Comparison of ENCODE assay signal across 14 cellular contexts in the genomic region with DNA sequence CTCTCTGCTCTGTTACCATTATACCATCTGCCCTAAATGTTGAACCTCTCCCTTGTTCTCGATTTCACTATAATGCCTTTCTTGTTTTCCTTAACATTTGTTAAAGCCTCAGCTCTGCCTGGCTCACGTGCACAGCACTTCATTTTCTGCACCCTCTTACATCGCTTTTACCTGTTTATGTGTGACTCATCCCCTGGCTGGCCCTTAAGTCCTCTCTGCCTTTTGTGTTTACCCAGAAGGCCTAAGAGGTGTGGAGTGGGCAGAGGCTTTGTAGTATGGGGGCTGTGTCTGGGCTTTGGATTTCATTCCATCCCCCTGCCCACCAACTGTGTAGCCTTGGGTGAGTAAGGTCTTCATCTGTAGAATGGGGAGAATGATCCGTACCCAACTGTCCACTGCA. TPM values are rescaled to one million over a fixed set of nuclear protein-coding genes. Genes with fewer than 3 reads are reported as not detected.
A peak's percentile ranks its signal among the peaks of the same experiment; 100 is the strongest.
DNase-seq lines count a peak whose midpoint lies in the region; ATAC-seq and TF ChIP-seq lines count a peak whose summit lies in the region.
"Had no signal": no experiment of that assay in that cellular context is flagged by ENCODE, and none has a peak within 500 bp of the region (broad histone marks: within the 10 kb centered on the region; RNA-seq: fewer than 3 reads in every experiment).

No MANE protein-coding gene starts in this region.

- H3K36me3 Mint-ChIP-seq in MCF 10A (ENCODE audit: insufficient read depth, unreplicated experiment): peaks cover 65% of the 10 kb centered on the region

- no peaks in the 10 kb centered on the region for H3K4me1 ChIP-seq in breast epithelium
- H3K4me1 ChIP-seq in lower lobe of right lung: peaks cover 9% of the 10 kb centered on the region
- H3K4me1 ChIP-seq in heart right ventricle: peaks cover 0 to 39% (median 15%) of the 10 kb centered on the region in 9 donors

- 92 to 93% methylated on average over 4 of the region's 4 CpGs for WGBS in heart right ventricle, 2 donors

- BruUV-seq in MCF 10A (replicated peaks; lab: Mats Ljungman, UMichigan): no TSS peak

- no peaks in the 10 kb centered on the region for H3K9me3 Mint-ChIP-seq in MCF 10A (ENCODE audit: unreplicated experiment)
- H3K9me3 Mint-ChIP-seq: CD4-positive, alpha-beta memory T cell; T-helper 2 cell treated with Interferon-gamma antibody and Interleukin-4, amounts not matched to agents 5 μg/mL and 100 μg/mL, for 36 hours had no signal

- peaks cover 10% of the 10 kb centered on the region for H3K36me3 ChIP-seq in breast epithelium
- peaks cover 96% of the 10 kb centered on the region for H3K36me3 ChIP-seq in lower lobe of right lung
- H3K36me3 ChIP-seq in heart right ventricle: peaks cover 0 to 98% (median 72%) of the 10 kb centered on the region in 9 donors

- H3K4me3 ChIP-seq in breast epithelium: no peak overlapping the region
- H3K4me3 ChIP-seq in lower lobe of right lung: no peak overlapping the region
- no peak overlapping the region for H3K4me3 ChIP-seq in heart right ventricle

- TF ChIP-seq CTCF in MCF 10A (IDR thresholded peaks at IDR 0.05; ENCODE audit: unreplicated experiment) (no peak), breast epithelium (IDR thresholded peaks at IDR 0.05) (no peak), lower lobe of right lung (IDR thresholded peaks at IDR 0.05) (no peak), heart right ventricle (IDR thresholded peaks at IDR 0.05) (no peak)

- CTCF ChIA-PET in MCF 10A (lab: Yijun Ruan, JAX): interaction anchor here (0.6 kb wide), 1 partner anchor 12 kb away, joined by 3 read pairs; no protein-coding TSS in a partner anchor

- H3K27ac ChIP-seq in breast epithelium: no peak overlapping the region
- H3K27ac ChIP-seq in lower lobe of right lung: no peak overlapping the region
- H3K27ac ChIP-seq in heart right ventricle: no peak overlapping the region

- H3K27me3 Mint-ChIP-seq in MCF 10A (ENCODE audit: insufficient read depth, unreplicated experiment): no peaks in the 10 kb centered on the region
- H3K27me3 Mint-ChIP-seq: CD4-positive, alpha-beta memory T cell had no signal

- DNase-seq in MCF 10A (ENCODE audit: unreplicated experiment) (peak; percentile 5), breast epithelium (ENCODE audit: low spot score in 2 of 2) (no peak), NCI-H2029 (lab: John Stamatoyannopoulos, UW) (peak; percentile 95), SW480 (ENCODE audit: low spot score) (peak; percentile 3), lower lobe of right lung (peak; percentile 24), heart right ventricle (no peak), HuH-7.5 (ENCODE audit: low spot score) (no peak)
- DNase-seq: AML-193; CD4-positive, alpha-beta memory T cell; EL; NCI-H2081; RPMI8226 had no signal

- POLR2A ChIA-PET in MCF 10A (lab: Yijun Ruan, JAX): no interaction called here

- H3K4me3 Mint-ChIP-seq in MCF 10A (ENCODE audit: unreplicated experiment): no peak overlapping the region
- H3K4me3 Mint-ChIP-seq: CD4-positive, alpha-beta memory T cell; T-helper 2 cell treated with Interferon-gamma antibody and Interleukin-4, amounts not matched to agents 5 μg/mL and 100 μg/mL, for 36 hours had no signal

- intact Hi-C loops in MCF 10A (cut with micrococcal nuclease) (no loop called here), breast epithelium (cut with DNase I; ENCODE audit: low total_unique reads) (loop anchor here (2.0 to 5.0 kb wide), 2 partner anchors 71 to 263 kb away; no protein-coding TSS in a partner anchor), lower lobe of right lung (cut with DNase I) (no loop called here), heart right ventricle (cut with DNase I) (no loop called here)

- H3K27me3 ChIP-seq in breast epithelium (no peaks in the 10 kb centered on the region), lower lobe of right lung (ENCODE audit: low read depth) (no peaks in the 10 kb centered on the region), heart right ventricle (no peaks in the 10 kb centered on the region)

- H3K9me3 ChIP-seq in breast epithelium (no peaks in the 10 kb centered on the region), lower lobe of right lung (no peaks in the 10 kb centered on the region), heart right ventricle (no peaks in the 10 kb centered on the region)

- H3K27ac Mint-ChIP-seq in MCF 10A (ENCODE audit: low read depth, unreplicated experiment): no peak overlapping the region
- H3K27ac Mint-ChIP-seq: T-helper 2 cell treated with Interferon-gamma antibody and Interleukin-4, amounts not matched to agents 5 μg/mL and 100 μg/mL, for 36 hours had no signal

- TF ChIP-seq POLR2A in breast epithelium (IDR thresholded peaks at IDR 0.05): no peak

- ATAC-seq in lower lobe of right lung: peak in 1 of 2 donors; percentile 37
- ATAC-seq in heart right ventricle: no peak
- ATAC-seq in HG02852 (IDR thresholded peaks at IDR 0.05; ENCODE audit: unreplicated experiment): no peak

- H3K4me1 Mint-ChIP-seq in MCF 10A (ENCODE audit: insufficient read depth, unreplicated experiment): no peaks in the 10 kb centered on the region
- H3K4me1 Mint-ChIP-seq: CD4-positive, alpha-beta memory T cell had no signal

RNA-seq across cellular contexts. Expression of a gene that starts 36.5 kb away (rescaled TPM):
- total RNA-seq in MCF 10A (2022) (38.6 and 40.0 TPM in 2 replicates), breast epithelium (10 to 100 TPM; 34.7 to 54.7 (median 47.7) TPM), lower lobe of right lung (40.1 TPM), heart right ventricle (10 to 100 TPM; 50.9 to 58.8 (median 55.8) TPM)
- polyA plus RNA-seq in heart right ventricle: 10 to 100 TPM; 13.7 to 17.8 TPM

RNA-seq across cellular contexts. Expression of a gene that starts 36.9 kb away (rescaled TPM):
- total RNA-seq in MCF 10A (2022) (44.9 and 45.7 TPM in 2 replicates), breast epithelium (10 to 100 TPM; 65.3 to 86.2 (median 70.4) TPM), lower lobe of right lung (61.4 TPM), heart right ventricle (10 to 100 TPM; 21.5 to 64.9 (median 33.8) TPM)
- 10 to 100 TPM; 13.6 to 16.6 TPM for polyA plus RNA-seq in heart right ventricle

RNA-seq across cellular contexts. Expression of a gene that starts 59.3 kb away (rescaled TPM):
- total RNA-seq in MCF 10A (2022): 36.0 and 59.2 TPM in 2 replicates
- total RNA-seq in breast epithelium: 10 to 100 TPM; 23.9 to 29.1 (median 28.6) TPM
- total RNA-seq in lower lobe of right lung: 55.0 TPM
- total RNA-seq in heart right ventricle: 10 to 100 TPM; 27.7 to 50.7 (median 43.8) TPM
- polyA plus RNA-seq in heart right ventricle: 10 to 100 TPM; 38.5 to 41.3 TPM

RNA-seq across cellular contexts. Expression of a gene that starts 59.6 kb away (rescaled TPM):
- total RNA-seq in MCF 10A (2022) (15.5 and 17.1 TPM in 2 replicates), breast epithelium (10 to 100 TPM in 2 of 3 donors, 1 to 10 TPM in 1; 8.8 to 18.4 (median 17.6) TPM), lower lobe of right lung (25.1 TPM), heart right ventricle (10 to 100 TPM in 3 of 10 donors, 1 to 10 TPM in 7; 7.9 to 12.0 (median 9.2) TPM)
- 10 to 100 TPM; 11.2 to 18.1 TPM for polyA plus RNA-seq in heart right ventricle

Comparison
In these comparisons a context has a peak if more than half of its experiments do, and no peak if none do; other contexts are left out.
1. DNase-seq: peak in MCF 10A (single experiment), NCI-H2029 (single experiment), SW480 (single experiment) and lower lobe of right lung (single experiment); none in breast epithelium (0 of 2), heart right ventricle (0 of 2) and HuH-7.5 (single experiment).